In the genomic region with DNA sequence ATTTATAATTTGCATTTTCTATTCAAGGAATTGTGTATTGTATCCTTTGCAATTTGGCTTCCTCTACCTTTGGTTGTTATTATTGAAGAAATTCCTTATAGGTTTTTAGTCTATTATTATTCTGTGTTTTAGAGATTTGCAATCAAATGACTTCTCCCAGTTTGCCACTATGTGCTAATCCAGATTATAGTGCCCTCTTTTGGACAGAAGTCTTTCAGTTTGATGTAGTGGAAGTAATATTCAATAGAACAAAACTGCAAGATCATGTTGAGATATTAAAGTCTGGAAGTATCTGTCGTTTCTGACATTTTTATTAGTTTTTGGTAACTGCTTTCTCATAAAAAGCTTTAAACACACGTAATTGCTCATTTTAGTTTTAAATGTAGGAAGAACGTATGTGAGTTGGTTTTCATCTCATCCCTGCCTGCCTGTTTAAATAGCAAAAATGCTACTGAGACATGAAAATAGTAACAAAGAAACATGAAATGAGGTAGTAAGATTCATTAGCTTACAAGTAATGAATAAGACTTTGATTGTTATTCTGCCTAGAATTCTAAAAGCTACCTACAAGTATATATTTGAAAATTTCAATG, we compare ENCODE assay signal across 9 cellular contexts.
DNase-seq lines count a peak whose midpoint lies in the region; ATAC-seq and TF ChIP-seq lines count a peak whose summit lies in the region.
"Had no signal": no experiment of that assay in that cellular context is flagged by ENCODE, and none has a peak within 500 bp of the region (broad histone marks: within the 10 kb centered on the region; RNA-seq: fewer than 3 reads in every experiment).

No MANE protein-coding gene starts in this region.

- CTCF ChIA-PET in AG04449 (lab: Yijun Ruan, JAX) (interaction anchor here (0.8 to 25.8 kb wide), 14 partner anchors 9 to 423 kb away, joined by 3 to 926 read pairs (median 4); no protein-coding TSS in a partner anchor), SK-N-SH (lab: Yijun Ruan, JAX) (interaction anchor here (0.8 to 2.2 kb wide), 7 partner anchors 10 to 441 kb away, joined by 3 to 9 read pairs (median 6); no protein-coding TSS in a partner anchor)

- TF ChIP-seq RAD21 in SK-N-SH (IDR thresholded peaks at IDR 0.05; ENCODE audit: low read length): peak; percentile 56

- WGBS in SK-N-SH (ENCODE audit: low lambda C conversion rate): 48% methylated on average over 3 of the region's 3 CpGs
- 49% methylated on average over 3 of the region's 3 CpGs for WGBS in hepatocyte (ENCODE audit: low lambda C conversion rate, missing lambda C conversion rate)

- DNase-seq in AG04449 (ENCODE audit: low read depth, low spot score): no peak
- no peak for DNase-seq in SK-N-SH
- DNase-seq in hepatocyte (ENCODE audit: low spot score): no peak
- no peak for DNase-seq in SHP77 (lab: John Stamatoyannopoulos, UW)
- DNase-seq in GDM1 (lab: John Stamatoyannopoulos, UW): no peak
- DNase-seq: NCI-H510A treated with DMSO at 0.1 percent for 48 hours had no signal

- no peak overlapping the region for H3K4me3 ChIP-seq in AG04449 (ENCODE audit: low read depth, low read length)
- no peak overlapping the region for H3K4me3 ChIP-seq in SK-N-SH (ENCODE audit: low read depth in 2 of 2, low read length in 1 of 2)
- no peak overlapping the region for H3K4me3 ChIP-seq in hepatocyte

- no peak for ATAC-seq in HG02588 (IDR thresholded peaks at IDR 0.05; ENCODE audit: unreplicated experiment)
- ATAC-seq in GM21515 (IDR thresholded peaks at IDR 0.05; ENCODE audit: unreplicated experiment): no peak

- H2AFZ ChIP-seq in SK-N-SH (ENCODE audit: low read depth) (no peak overlapping the region), hepatocyte (no peak overlapping the region)

- H4K20me1 ChIP-seq in SK-N-SH (ENCODE audit: insufficient read depth) (no peaks in the 10 kb centered on the region), hepatocyte (ENCODE audit: insufficient read depth, poor library complexity, severe bottlenecking) (no peaks in the 10 kb centered on the region)

- no peak overlapping the region for H3K9ac ChIP-seq in SK-N-SH

- peaks cover 13% of the 10 kb centered on the region for H3F3A ChIP-seq in SK-N-SH (replicated peaks; ENCODE audit: insufficient read depth)

- no peak overlapping the region for H3K4me2 ChIP-seq in SK-N-SH
- no peak overlapping the region for H3K4me2 ChIP-seq in hepatocyte

- H3K9me2 ChIP-seq in SK-N-SH: no peaks in the 10 kb centered on the region
- no peaks in the 10 kb centered on the region for H3K9me2 ChIP-seq in hepatocyte (replicated peaks; ENCODE audit: insufficient read depth)

- H3K4me1 ChIP-seq in SK-N-SH (ENCODE audit: control insufficient read depth in 1 of 2, insufficient read depth in 2 of 2, low read depth in 1 of 2, low read length in 1 of 2): peaks cover 0 to 5% of the 10 kb centered on the region in 2 experiments; a peak in 1 of 4 replicates
- no peaks in the 10 kb centered on the region for H3K4me1 ChIP-seq in hepatocyte (ENCODE audit: insufficient read depth)

- no peaks in the 10 kb centered on the region for H3K79me2 ChIP-seq in SK-N-SH (ENCODE audit: insufficient read depth)
- no peaks in the 10 kb centered on the region for H3K79me2 ChIP-seq in hepatocyte

- H3K36me3 ChIP-seq in SK-N-SH (replicated peaks in 1 of 2; ENCODE audit: control insufficient read depth in 1 of 2, insufficient read depth in 2 of 2, low read length in 1 of 2): peaks cover 31 to 43% of the 10 kb centered on the region in 2 experiments
- H3K36me3 ChIP-seq in hepatocyte (replicated peaks; ENCODE audit: insufficient read depth, low read depth): no peaks in the 10 kb centered on the region

- no peak overlapping the region for H3K27ac ChIP-seq in SK-N-SH (ENCODE audit: low read depth in 2 of 2, low read length in 1 of 2)
- no peak overlapping the region for H3K27ac ChIP-seq in hepatocyte

- H3K9me3 ChIP-seq in SK-N-SH (no peaks in the 10 kb centered on the region), hepatocyte (ENCODE audit: low read depth) (no peaks in the 10 kb centered on the region)

- POLR2A ChIA-PET in AG04449 (lab: Yijun Ruan, JAX): no interaction called here
- POLR2A ChIA-PET in SK-N-SH (lab: Yijun Ruan, JAX): no interaction called here

- TF ChIP-seq CTCF in AG04449 (IDR thresholded peaks at IDR 0.05; ENCODE audit: insufficient read depth, low read length, missing control alignments): peak; percentile 28
- TF ChIP-seq CTCF in GM12873 (IDR thresholded peaks at IDR 0.05; ENCODE audit: insufficient read depth, low read depth, low read length, missing control alignments): peak; percentile 16
- peak; percentile 68 for TF ChIP-seq CTCF in SK-N-SH (IDR thresholded peaks at IDR 0.05)
- peak; percentile 50 for TF ChIP-seq CTCF in hepatocyte (IDR thresholded peaks at IDR 0.05; ENCODE audit: poor library complexity)

- H3K27me3 ChIP-seq in SK-N-SH (ENCODE audit: insufficient read depth) (no peaks in the 10 kb centered on the region), hepatocyte (no peaks in the 10 kb centered on the region)

- no peak for TF ChIP-seq EP300 in SK-N-SH (IDR thresholded peaks at IDR 0.05; ENCODE audit: borderline replicate concordance in 1 of 2, low read depth in 1 of 2, low read length in 1 of 2)

TF ChIP-seq in SK-N-SH, 30 proteins besides CTCF, POLR2A, EP300 and RAD21:
- no peak for TF ChIP-seq JUND (IDR thresholded peaks at IDR 0.05)
- TF ChIP-seq SMC3 (IDR thresholded peaks at IDR 0.05; ENCODE audit: low read depth, low read length): peak; percentile 40

Comparison
In these comparisons a context has a peak if more than half of its experiments do, and no peak if none do; other contexts are left out.
1. CTCF ChIP-seq: peak in every context shown above with its lines; median percentile 68 in SK-N-SH; 50 in hepatocyte; 28 in AG04449; 16 in GM12873.